ENCODE assay signal across 16 cellular contexts in the genomic region with DNA sequence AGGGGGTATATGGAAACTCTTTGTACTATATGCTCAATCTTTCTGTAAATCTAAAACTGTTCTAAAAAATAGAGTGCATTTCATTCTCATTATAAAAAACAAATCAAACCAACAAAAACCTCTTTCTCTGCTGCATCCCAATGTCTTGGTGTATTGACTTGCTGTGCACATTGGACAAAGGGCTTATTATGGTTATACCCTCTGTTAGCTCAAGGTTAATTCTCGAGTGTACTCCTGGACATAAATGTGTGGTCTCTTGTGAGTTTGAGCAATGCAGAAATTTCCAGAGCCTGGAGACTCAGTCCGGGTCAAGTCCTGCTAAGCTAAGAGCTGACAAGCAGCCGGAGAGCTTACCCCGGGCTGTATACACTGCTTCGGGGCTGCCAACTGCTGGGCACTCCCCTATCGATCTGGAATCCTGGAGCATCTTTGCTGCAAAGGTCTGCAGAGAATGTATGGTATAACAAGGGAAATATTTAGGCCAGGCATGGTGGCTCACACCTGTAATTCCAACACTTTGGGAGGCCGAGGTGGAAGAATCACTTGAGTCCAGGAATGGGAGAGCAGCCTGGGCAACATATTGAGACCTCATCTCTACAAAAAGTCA.
DNase-seq lines count a peak whose midpoint lies in the region; ATAC-seq and TF ChIP-seq lines count a peak whose summit lies in the region.
"Had no signal": no experiment of that assay in that cellular context is flagged by ENCODE, and none has a peak within 500 bp of the region (broad histone marks: within the 10 kb centered on the region; RNA-seq: fewer than 3 reads in every experiment).

No MANE protein-coding gene starts in this region.

- H3K9me3 Mint-ChIP-seq in type B pancreatic cell, result peaks cover 15% of the 10 kb centered on the region

- H3K36me3 ChIP-seq in right atrium auricular region (no peaks in the 10 kb centered on the region), left ventricle myocardium inferior (no peaks in the 10 kb centered on the region), esophagus muscularis mucosa (no peaks in the 10 kb centered on the region)
- H3K36me3 ChIP-seq: BLaER1 treated with 17β-estradiol and CSF1 and Interleukin-3, amounts not matched to agents 10 nM and 100 nM had no signal

- H3K27ac Mint-ChIP-seq in type B pancreatic cell, result no peak overlapping the region
- H3K27ac Mint-ChIP-seq: CD4-positive, CD25-positive, alpha-beta regulatory T cell; GM23338 had no signal

- peaks cover 23% of the 10 kb centered on the region for H3K4me1 Mint-ChIP-seq in type B pancreatic cell (ENCODE audit: unreplicated experiment)
- H3K4me1 Mint-ChIP-seq: CD4-positive, CD25-positive, alpha-beta regulatory T cell; GM23338 had no signal

- DNase-seq in right atrium auricular region (ENCODE audit: low spot score), result peak; percentile 16
- DNase-seq in left ventricle myocardium inferior, result no peak
- DNase-seq in esophagus muscularis mucosa (ENCODE audit: extremely low spot score), result peak; percentile 39
- peak; percentile 30 for DNase-seq in medulla oblongata (ENCODE audit: extremely low spot score)
- peak; percentile 37 for DNase-seq in type B pancreatic cell (ENCODE audit: extremely low spot score, unreplicated experiment)
- DNase-seq in ureter (ENCODE audit: low spot score), result no peak
- no peak for DNase-seq in NCI-H2171 (lab: John Stamatoyannopoulos, UW)
- DNase-seq: ACHN; Calu3; CD4-positive, CD25-positive, alpha-beta regulatory T cell; DMS79; H7 had no signal

- H3K36me3 Mint-ChIP-seq in type B pancreatic cell, result no peaks in the 10 kb centered on the region
- H3K36me3 Mint-ChIP-seq: CD4-positive, CD25-positive, alpha-beta regulatory T cell had no signal

- intact Hi-C loops in left ventricle myocardium inferior (cut with micrococcal nuclease), result no loop called here
- intact Hi-C loops in esophagus muscularis mucosa (cut with DNase I), result no loop called here

- no peak for TF ChIP-seq EP300 in esophagus muscularis mucosa (IDR thresholded peaks at IDR 0.05)

- H3K27me3 ChIP-seq in right atrium auricular region, result no peaks in the 10 kb centered on the region
- peaks cover 53% of the 10 kb centered on the region for H3K27me3 ChIP-seq in left ventricle myocardium inferior (ENCODE audit: low read depth)
- H3K27me3 ChIP-seq in esophagus muscularis mucosa, result peaks cover 0 to 3% (median 0%) of the 10 kb centered on the region in 4 donors
- H3K27me3 ChIP-seq: BLaER1 treated with 17β-estradiol and CSF1 and Interleukin-3, amounts not matched to agents 10 nM and 100 nM had no signal

- H3K4me3 ChIP-seq in right atrium auricular region (no peak overlapping the region), left ventricle myocardium inferior (no peak overlapping the region), esophagus muscularis mucosa (no peak overlapping the region)
- H3K4me3 ChIP-seq: BLaER1 treated with 17β-estradiol and CSF1 and Interleukin-3, amounts not matched to agents 10 nM and 100 nM; GM12878; GM23338 had no signal

- H3K27me3 Mint-ChIP-seq in type B pancreatic cell, result peaks cover 23% of the 10 kb centered on the region

- H3K27ac ChIP-seq in right atrium auricular region (no peak overlapping the region), left ventricle myocardium inferior (replicated peaks) (no peak overlapping the region), esophagus muscularis mucosa (replicated peaks in 1 of 4) (no peak overlapping the region)
- H3K27ac ChIP-seq: BLaER1 treated with 17β-estradiol and CSF1 and Interleukin-3, amounts not matched to agents 10 nM and 100 nM had no signal

- H3K4me3 Mint-ChIP-seq in type B pancreatic cell, result no peak overlapping the region
- H3K4me3 Mint-ChIP-seq: CD4-positive, CD25-positive, alpha-beta regulatory T cell; GM23338 had no signal

- H3K9me3 ChIP-seq in right atrium auricular region (peaks cover 5 to 15% of the 10 kb centered on the region in 2 donors), left ventricle myocardium inferior (replicated peaks) (peaks cover 17% of the 10 kb centered on the region), esophagus muscularis mucosa (peaks cover 0 to 14% (median 11%) of the 10 kb centered on the region in 4 donors)

- TF ChIP-seq CTCF in right atrium auricular region (IDR thresholded peaks at IDR 0.05), result no peak
- no peak for TF ChIP-seq CTCF in left ventricle myocardium inferior (IDR thresholded peaks at IDR 0.05; ENCODE audit: borderline replicate concordance)
- TF ChIP-seq CTCF in esophagus muscularis mucosa (IDR thresholded peaks at IDR 0.05), result no peak
- no peak for TF ChIP-seq CTCF in type B pancreatic cell (conservative IDR thresholded peaks at IDR 0.05)

- WGBS in esophagus muscularis mucosa, result 78% methylated on average over 7 of the region's 7 CpGs

- H3K4me1 ChIP-seq in right atrium auricular region (no peaks in the 10 kb centered on the region), left ventricle myocardium inferior (no peaks in the 10 kb centered on the region), esophagus muscularis mucosa (no peaks in the 10 kb centered on the region)
- H3K4me1 ChIP-seq: BLaER1 treated with 17β-estradiol and CSF1 and Interleukin-3, amounts not matched to agents 10 nM and 100 nM had no signal

- no peak for ATAC-seq in HG02571 (IDR thresholded peaks at IDR 0.05; ENCODE audit: unreplicated experiment)
- ATAC-seq: GM12878, GM23338 had no signal

- TF ChIP-seq POLR2A in esophagus muscularis mucosa (IDR thresholded peaks at IDR 0.05; ENCODE audit: low read depth), result no peak

Comparison
In these comparisons a context has a peak if more than half of its experiments do, and no peak if none do; other contexts are left out.
1. DNase-seq: peak in right atrium auricular region (single experiment), esophagus muscularis mucosa (single experiment), medulla oblongata (single experiment) and type B pancreatic cell (single experiment); none in left ventricle myocardium inferior (single experiment), ureter (single experiment) and NCI-H2171 (single experiment).